ENCODE assay signal across 8 cellular contexts in the genomic region with DNA sequence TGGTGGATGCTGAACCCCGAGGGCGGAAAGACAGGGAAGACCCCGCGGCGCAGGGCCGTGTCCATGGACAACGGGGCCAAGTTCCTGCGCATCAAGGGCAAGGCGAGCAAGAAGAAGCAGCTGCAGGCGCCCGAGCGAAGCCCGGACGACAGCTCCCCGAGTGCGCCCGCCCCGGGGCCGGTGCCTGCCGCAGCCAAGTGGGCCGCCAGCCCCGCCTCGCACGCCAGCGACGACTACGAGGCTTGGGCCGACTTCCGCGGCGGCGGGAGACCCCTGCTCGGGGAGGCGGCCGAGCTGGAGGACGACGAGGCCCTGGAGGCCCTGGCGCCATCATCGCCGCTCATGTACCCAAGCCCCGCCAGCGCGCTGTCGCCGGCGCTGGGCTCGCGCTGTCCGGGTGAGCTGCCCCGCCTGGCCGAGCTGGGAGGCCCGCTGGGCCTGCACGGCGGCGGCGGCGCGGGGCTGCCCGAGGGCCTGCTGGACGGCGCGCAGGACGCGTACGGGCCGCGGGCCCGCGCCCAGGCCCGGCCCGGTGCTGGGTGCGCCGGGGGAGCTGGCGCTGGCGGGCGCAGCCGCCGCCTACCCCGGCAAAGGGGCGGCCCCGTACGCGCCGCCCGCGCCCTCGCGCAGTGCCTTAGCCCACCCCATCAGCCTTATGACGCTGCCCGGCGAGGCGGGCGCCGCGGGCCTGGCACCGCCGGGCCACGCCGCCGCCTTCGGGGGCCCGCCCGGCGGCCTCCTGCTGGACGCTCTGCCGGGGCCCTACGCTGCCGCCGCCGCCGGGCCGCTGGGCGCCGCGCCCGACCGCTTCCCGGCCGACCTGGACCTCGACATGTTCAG. TPM values are rescaled to one million over a fixed set of nuclear protein-coding genes. Genes with fewer than 3 reads are reported as not detected.
A peak's percentile ranks its signal among the peaks of the same experiment; 100 is the strongest.
DNase-seq lines count a peak whose midpoint lies in the region; ATAC-seq, FAIRE-seq and TF ChIP-seq lines count a peak whose summit lies in the region.

No MANE protein-coding gene starts in this region.

- H3K4me1 ChIP-seq in SJSA1 (replicated peaks) (peaks cover 20% of the 10 kb centered on the region), liver (ENCODE audit: control insufficient read depth in 4 of 4, insufficient read depth in 4 of 4, low read length in 3 of 4) (peaks cover 5 to 16% (median 9%) of the 10 kb centered on the region in 4 donors), thymus (ENCODE audit: control insufficient read depth, insufficient read depth, low read length) (peaks cover 63% of the 10 kb centered on the region)

- H3K27me3 ChIP-seq in SJSA1 (replicated peaks) (peaks cover 10% of the 10 kb centered on the region), liver (ENCODE audit: control insufficient read depth in 4 of 4, insufficient read depth in 4 of 4, low read length in 3 of 4) (peaks cover 0 to 8% (median 2%) of the 10 kb centered on the region in 4 donors), thymus (ENCODE audit: control insufficient read depth, insufficient read depth) (peaks cover 20% of the 10 kb centered on the region)

- H3K9me3 ChIP-seq in SJSA1 (replicated peaks) (no peaks in the 10 kb centered on the region), liver (ENCODE audit: control insufficient read depth in 4 of 4, low read length in 3 of 4) (no peaks in the 10 kb centered on the region), thymus (ENCODE audit: control insufficient read depth) (peaks cover 2% of the 10 kb centered on the region)

- TF ChIP-seq RAD21 in liver (IDR thresholded peaks at IDR 0.05), result no peak

- WGBS in liver, result 4% methylated on average over 120 of the region's 120 CpGs
- WGBS in thymus, result 2% methylated on average over 120 of the region's 120 CpGs

- TF ChIP-seq CTCF in GM10266 (IDR thresholded peaks at IDR 0.05; ENCODE audit: control insufficient read depth, insufficient read depth, low read depth, missing control alignments), result no peak
- no peak for TF ChIP-seq CTCF in liver (IDR thresholded peaks at IDR 0.05; ENCODE audit: low read depth, low read length, missing input control)

- H3K36me3 ChIP-seq in SJSA1 (no peaks in the 10 kb centered on the region), liver (ENCODE audit: control insufficient read depth in 4 of 4, insufficient read depth in 3 of 4, low read depth in 1 of 4, low read length in 3 of 4) (no peaks in the 10 kb centered on the region), thymus (ENCODE audit: control insufficient read depth, insufficient read depth) (peaks cover 3% of the 10 kb centered on the region)

- H3K27ac ChIP-seq in SJSA1 (peak overlapping the region; percentile 73), cingulate gyrus (ENCODE audit: low read depth, low read length) (peak overlapping the region; percentile 10), liver (ENCODE audit: low read depth in 1 of 2, low read length in 2 of 2) (peak overlapping the region; percentile 14 to 25), thymus (ENCODE audit: low read depth) (peak overlapping the region; percentile 71)

- H3K9ac ChIP-seq in liver (ENCODE audit: low read depth in 1 of 2, low read length in 2 of 2), result no peak overlapping the region

- H3K4me3 ChIP-seq in SJSA1 (peak overlapping the region; percentile 52), liver (ENCODE audit: low read depth in 1 of 3, low read length in 3 of 3) (peak overlapping the region in 1 of 3 donors; percentile 50), thymus (ENCODE audit: low read length) (peak overlapping the region; percentile 64)

- DNase-seq in GM10266 (ENCODE audit: extremely low spot score) (peak; percentile 67), SJSA1 (ENCODE audit: low read depth in 1 of 2, low spot score in 2 of 2) (no peak), RCC 7860 (ENCODE audit: low spot score) (no peak)

- no peak for ATAC-seq in GM21723 (IDR thresholded peaks at IDR 0.05; ENCODE audit: unreplicated experiment)
- no peak for ATAC-seq in GM19035 (IDR thresholded peaks at IDR 0.05; ENCODE audit: unreplicated experiment)

- FAIRE-seq in RCC 7860 (lab: Jason Lieb, UNC), result no peak

TF ChIP-seq in liver, 16 proteins besides CTCF, POLR2A, EP300 and RAD21:
- TF ChIP-seq FOXA2 (IDR thresholded peaks at IDR 0.05), result no peak
- no peak for TF ChIP-seq GABPA (IDR thresholded peaks at IDR 0.05 in 1 of 2, conservative IDR thresholded peaks at IDR 0.05 in 1 of 2)
- no peak for TF ChIP-seq EGR1 (IDR thresholded peaks at IDR 0.05; ENCODE audit: low read depth in 2 of 2)
- TF ChIP-seq, protein P1, sequence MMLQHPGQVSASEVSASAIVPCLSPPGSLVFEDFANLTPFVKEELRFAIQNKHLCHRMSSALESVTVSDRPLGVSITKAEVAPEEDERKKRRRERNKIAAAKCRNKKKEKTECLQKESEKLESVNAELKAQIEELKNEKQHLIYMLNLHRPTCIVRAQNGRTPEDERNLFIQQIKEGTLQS (IDR thresholded peaks at IDR 0.05), result no peak
- TF ChIP-seq JUND (IDR thresholded peaks at IDR 0.05), result no peak
- TF ChIP-seq TAF1 (conservative IDR thresholded peaks at IDR 0.05), result no peak
- TF ChIP-seq, protein P2, sequence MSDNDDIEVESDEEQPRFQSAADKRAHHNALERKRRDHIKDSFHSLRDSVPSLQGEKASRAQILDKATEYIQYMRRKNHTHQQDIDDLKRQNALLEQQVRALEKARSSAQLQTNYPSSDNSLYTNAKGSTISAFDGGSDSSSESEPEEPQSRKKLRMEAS (IDR thresholded peaks at IDR 0.05), result no peak
- TF ChIP-seq RXRA (IDR thresholded peaks at IDR 0.05), result no peak
- no peak for TF ChIP-seq HNF4A (conservative IDR thresholded peaks at IDR 0.05)
- TF ChIP-seq, protein P3, sequence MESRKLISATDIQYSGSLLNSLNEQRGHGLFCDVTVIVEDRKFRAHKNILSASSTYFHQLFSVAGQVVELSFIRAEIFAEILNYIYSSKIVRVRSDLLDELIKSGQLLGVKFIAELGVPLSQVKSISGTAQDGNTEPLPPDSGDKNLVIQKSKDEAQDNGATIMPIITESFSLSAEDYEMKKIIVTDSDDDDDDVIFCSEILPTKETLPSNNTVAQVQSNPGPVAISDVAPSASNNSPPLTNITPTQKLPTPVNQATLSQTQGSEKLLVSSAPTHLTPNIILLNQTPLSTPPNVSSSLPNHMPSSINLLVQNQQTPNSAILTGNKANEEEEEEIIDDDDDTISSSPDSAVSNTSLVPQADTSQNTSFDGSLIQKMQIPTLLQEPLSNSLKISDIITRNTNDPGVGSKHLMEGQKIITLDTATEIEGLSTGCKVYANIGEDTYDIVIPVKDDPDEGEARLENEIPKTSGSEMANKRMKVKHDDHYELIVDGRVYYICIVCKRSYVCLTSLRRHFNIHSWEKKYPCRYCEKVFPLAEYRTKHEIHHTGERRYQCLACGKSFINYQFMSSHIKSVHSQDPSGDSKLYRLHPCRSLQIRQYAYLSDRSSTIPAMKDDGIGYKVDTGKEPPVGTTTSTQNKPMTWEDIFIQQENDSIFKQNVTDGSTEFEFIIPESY (IDR thresholded peaks at IDR 0.05), result no peak
- TF ChIP-seq, protein P4, sequence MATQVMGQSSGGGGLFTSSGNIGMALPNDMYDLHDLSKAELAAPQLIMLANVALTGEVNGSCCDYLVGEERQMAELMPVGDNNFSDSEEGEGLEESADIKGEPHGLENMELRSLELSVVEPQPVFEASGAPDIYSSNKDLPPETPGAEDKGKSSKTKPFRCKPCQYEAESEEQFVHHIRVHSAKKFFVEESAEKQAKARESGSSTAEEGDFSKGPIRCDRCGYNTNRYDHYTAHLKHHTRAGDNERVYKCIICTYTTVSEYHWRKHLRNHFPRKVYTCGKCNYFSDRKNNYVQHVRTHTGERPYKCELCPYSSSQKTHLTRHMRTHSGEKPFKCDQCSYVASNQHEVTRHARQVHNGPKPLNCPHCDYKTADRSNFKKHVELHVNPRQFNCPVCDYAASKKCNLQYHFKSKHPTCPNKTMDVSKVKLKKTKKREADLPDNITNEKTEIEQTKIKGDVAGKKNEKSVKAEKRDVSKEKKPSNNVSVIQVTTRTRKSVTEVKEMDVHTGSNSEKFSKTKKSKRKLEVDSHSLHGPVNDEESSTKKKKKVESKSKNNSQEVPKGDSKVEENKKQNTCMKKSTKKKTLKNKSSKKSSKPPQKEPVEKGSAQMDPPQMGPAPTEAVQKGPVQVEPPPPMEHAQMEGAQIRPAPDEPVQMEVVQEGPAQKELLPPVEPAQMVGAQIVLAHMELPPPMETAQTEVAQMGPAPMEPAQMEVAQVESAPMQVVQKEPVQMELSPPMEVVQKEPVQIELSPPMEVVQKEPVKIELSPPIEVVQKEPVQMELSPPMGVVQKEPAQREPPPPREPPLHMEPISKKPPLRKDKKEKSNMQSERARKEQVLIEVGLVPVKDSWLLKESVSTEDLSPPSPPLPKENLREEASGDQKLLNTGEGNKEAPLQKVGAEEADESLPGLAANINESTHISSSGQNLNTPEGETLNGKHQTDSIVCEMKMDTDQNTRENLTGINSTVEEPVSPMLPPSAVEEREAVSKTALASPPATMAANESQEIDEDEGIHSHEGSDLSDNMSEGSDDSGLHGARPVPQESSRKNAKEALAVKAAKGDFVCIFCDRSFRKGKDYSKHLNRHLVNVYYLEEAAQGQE (IDR thresholded peaks at IDR 0.05), result no peak
- no peak for TF ChIP-seq SP1 (IDR thresholded peaks at IDR 0.05)
- TF ChIP-seq FOXA1 (IDR thresholded peaks at IDR 0.05), result no peak
- no peak for TF ChIP-seq YY1 (IDR thresholded peaks at IDR 0.05)
- TF ChIP-seq HNF4G (IDR thresholded peaks at IDR 0.05), result no peak
- no peak for TF ChIP-seq NR2F2 (IDR thresholded peaks at IDR 0.05)

RNA-seq across cellular contexts. Expression of a gene that starts 20.7 kb away (rescaled TPM):
- 0.05 TPM in 1 of 2 replicates, not detected in the other for total RNA-seq in SJSA1 (2014; rRNA removed; shearing (Covaris generic))
- total RNA-seq in liver, result under 1 TPM; 0.08 to 0.09 TPM
- polyA plus RNA-seq in liver (under 1 TPM in 1 of 2 donors, not detected in 1; 0.02 TPM), thymus (1.1 TPM)

Comparison
In these comparisons a context has a peak if more than half of its experiments do, and no peak if none do; other contexts are left out.
1. H3K27ac ChIP-seq: peak in every context shown above with its lines; median percentile 73 in SJSA1; 71 in thymus; 20 in liver; 10 in cingulate gyrus.